In the genomic region with DNA sequence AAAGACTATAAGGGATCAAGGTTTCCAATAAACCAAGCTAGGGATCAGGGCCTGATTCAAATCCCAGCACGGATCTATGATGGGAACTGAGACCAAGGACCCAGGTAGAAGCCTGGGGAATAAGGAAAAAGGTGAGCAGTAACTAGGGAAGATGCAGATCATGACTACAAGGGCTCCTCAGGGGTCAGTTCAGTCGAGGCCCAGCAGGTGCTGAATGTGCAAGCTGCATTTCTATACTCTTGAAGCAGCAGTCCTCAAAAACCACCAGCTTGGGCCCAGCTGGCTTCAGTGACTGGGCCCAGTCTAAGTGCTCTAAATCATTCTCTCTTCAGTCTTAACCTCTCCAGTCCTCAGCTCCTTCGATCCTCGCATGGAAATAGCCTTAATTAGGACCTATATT, we compare ENCODE assay signal across 23 cellular contexts.
"Had no signal": no experiment of that assay in that cellular context is flagged by ENCODE, and none has a peak within 500 bp of the region (broad histone marks: within the 10 kb centered on the region; RNA-seq: fewer than 3 reads in every experiment).

No MANE protein-coding gene starts in this region.

- H3K4me1 Mint-ChIP-seq: stimulated activated naive B cell treated with anti-CD40 and anti-IgM and Interleukin-4, amounts not matched to agents 10 μg/mL and 1 μg/mL and 100 μg/mL, for 72 hours had no signal

- H3K36me3 Mint-ChIP-seq: naive thymus-derived CD4-positive, alpha-beta T cell; natural killer cell treated with Interleukin-12 subunit alpha and Interleukin-12 subunit beta and Interleukin-15 and Interleukin-18, amount 100 ng/mL, for 72 hours; stimulated activated naive B cell treated with anti-CD40 and anti-IgM and Interleukin-4, amounts not matched to agents 10 μg/mL and 1 μg/mL and 100 μg/mL, for 72 hours had no signal

- DNase-seq: hypothalamus; islet precursor cell; left ventricle myocardium inferior; midbrain; mucosa of descending colon; naive thymus-derived CD4-positive, alpha-beta T cell; ovary; right lobe of liver; stimulated activated CD4-positive, alpha-beta T cell treated with anti-CD3 and anti-CD28 coated beads, Interleukin-1b, Interleukin-23, amount 100 ng/mL, for 48 hours; stimulated activated CD4-positive, alpha-beta T cell treated with anti-CD3 and anti-CD28 coated beads, Interleukin-2, amount 100 ng/mL, for 48 hours; stimulated activated naive B cell treated with anti-CD40 and anti-IgM and Interleukin-4, amounts not matched to agents 10 μg/mL and 1 μg/mL and 100 μg/mL, for 72 hours; stimulated activated naive CD8-positive, alpha-beta T cell treated with anti-CD3 and anti-CD28 coated beads, Interleukin-15, Interleukin-2, amounts not matched to agents 100 U/mL and 50 U/mL, for 24 hours; stomach; testis; thyroid gland; transverse colon; upper lobe of left lung had no signal

- ATAC-seq: mucosa of descending colon; naive thymus-derived CD4-positive, alpha-beta T cell; natural killer cell treated with Interleukin-12 subunit alpha and Interleukin-12 subunit beta and Interleukin-15 and Interleukin-18, amount 100 ng/mL, for 72 hours; right lobe of liver; stimulated activated naive B cell treated with anti-CD40 and anti-IgM and Interleukin-4, amounts not matched to agents 10 μg/mL and 1 μg/mL and 100 μg/mL, for 72 hours; stimulated activated naive CD8-positive, alpha-beta T cell treated with anti-CD3 and anti-CD28 coated beads, Interleukin-15, Interleukin-2, amounts not matched to agents 100 U/mL and 50 U/mL, for 24 hours had no signal

- H3K9me3 ChIP-seq: left ventricle myocardium inferior, mucosa of descending colon, ovary, right atrium auricular region, right lobe of liver, stomach, testis, thyroid gland, transverse colon, upper lobe of left lung, vagina had no signal

- H3K36me3 ChIP-seq: left ventricle myocardium inferior, ovary, right atrium auricular region, right lobe of liver, stomach, thyroid gland, transverse colon, upper lobe of left lung, vagina had no signal

- H3K4me2 ChIP-seq: smooth muscle cell had no signal

- H3K9me3 Mint-ChIP-seq: naive thymus-derived CD4-positive, alpha-beta T cell; natural killer cell treated with Interleukin-12 subunit alpha and Interleukin-12 subunit beta and Interleukin-15 and Interleukin-18, amount 100 ng/mL, for 72 hours; stimulated activated naive B cell treated with anti-CD40 and anti-IgM and Interleukin-4, amounts not matched to agents 10 μg/mL and 1 μg/mL and 100 μg/mL, for 72 hours had no signal

- H3K4me3 ChIP-seq: left ventricle myocardium inferior, lung, mucosa of descending colon, ovary, right atrium auricular region, right lobe of liver, smooth muscle cell, stomach, testis, thyroid gland, transverse colon, upper lobe of left lung, vagina had no signal

- H3K27me3 ChIP-seq: ovary, right atrium auricular region, right lobe of liver, stomach, testis, thyroid gland, transverse colon, upper lobe of left lung, vagina had no signal

- H3K27me3 Mint-ChIP-seq: progenitor cell of endocrine pancreas had no signal

- H3K27ac Mint-ChIP-seq: naive thymus-derived CD4-positive, alpha-beta T cell; natural killer cell treated with Interleukin-12 subunit alpha and Interleukin-12 subunit beta and Interleukin-15 and Interleukin-18, amount 100 ng/mL, for 72 hours; progenitor cell of endocrine pancreas; stimulated activated naive B cell treated with anti-CD40 and anti-IgM and Interleukin-4, amounts not matched to agents 10 μg/mL and 1 μg/mL and 100 μg/mL, for 72 hours had no signal

- H3K4me3 Mint-ChIP-seq: naive thymus-derived CD4-positive, alpha-beta T cell; natural killer cell treated with Interleukin-12 subunit alpha and Interleukin-12 subunit beta and Interleukin-15 and Interleukin-18, amount 100 ng/mL, for 72 hours; stimulated activated naive B cell treated with anti-CD40 and anti-IgM and Interleukin-4, amounts not matched to agents 10 μg/mL and 1 μg/mL and 100 μg/mL, for 72 hours had no signal

- H3K4me1 ChIP-seq: right lobe of liver, testis had no signal

- H3K27ac ChIP-seq: left ventricle myocardium inferior, ovary, right atrium auricular region, right lobe of liver, stomach, testis, thyroid gland, transverse colon, upper lobe of left lung, vagina had no signal
